Comparison of ENCODE assay signal across 14 cellular contexts in the genomic region with DNA sequence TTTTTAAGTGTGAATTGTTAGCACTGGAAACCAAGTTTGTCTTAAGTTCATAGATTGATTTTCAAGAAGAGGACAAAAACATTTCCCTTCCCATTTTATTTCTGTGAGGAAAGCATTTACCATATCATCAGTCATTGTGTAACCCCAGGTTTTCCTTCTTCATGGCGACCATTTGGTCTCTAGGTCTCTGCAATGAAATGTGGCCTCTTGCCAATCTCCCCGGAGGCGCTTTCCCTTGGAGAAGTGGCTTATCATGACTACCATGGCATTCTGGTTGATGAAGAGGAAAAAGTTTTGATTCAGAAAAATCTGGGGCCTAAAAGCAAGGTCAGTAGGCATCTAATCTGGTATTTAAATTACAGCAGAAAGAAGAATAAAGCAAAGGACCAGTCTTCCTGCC.
"Had no signal": no experiment of that assay in that cellular context is flagged by ENCODE, and none has a peak within 500 bp of the region (broad histone marks: within the 10 kb centered on the region; RNA-seq: fewer than 3 reads in every experiment).

No MANE protein-coding gene starts in this region.

- H3K27me3 Mint-ChIP-seq: activated CD4-positive, alpha-beta memory T cell treated with anti-CD3 and anti-CD28 coated beads, Interleukin-2, amount 10 ng/mL, durations not matched to agents 7 days and 5 days; activated naive CD8-positive, alpha-beta T cell treated with anti-CD3 and anti-CD28 coated beads, Interleukin-2, amount 10 ng/mL, durations not matched to agents 7 days and 5 days had no signal

- H3K9me3 Mint-ChIP-seq: activated CD4-positive, alpha-beta memory T cell treated with anti-CD3 and anti-CD28 coated beads, Interleukin-2, amount 10 ng/mL, durations not matched to agents 7 days and 5 days; activated naive CD8-positive, alpha-beta T cell treated with anti-CD3 and anti-CD28 coated beads, Interleukin-2, amount 10 ng/mL, durations not matched to agents 7 days and 5 days had no signal

- H3K9me3 ChIP-seq: colonic mucosa, gastrocnemius medialis, tibial artery, uterus had no signal

- H3K4me1 ChIP-seq: colonic mucosa, uterus had no signal

- H3K36me3 ChIP-seq: uterus had no signal

- DNase-seq: activated CD4-positive, alpha-beta memory T cell treated with anti-CD3 and anti-CD28 coated beads, Interleukin-2, amount 10 ng/mL, durations not matched to agents 7 days and 5 days; activated CD8-positive, alpha-beta memory T cell treated with anti-CD3 and anti-CD28 coated beads, Interleukin-2, amount 50 U/mL, for 48 hours; activated effector memory CD4-positive, alpha-beta T cell treated with Interleukin-2 at 50 U/mL for 16 hours; activated naive CD8-positive, alpha-beta T cell treated with anti-CD3 and anti-CD28 coated beads, Interleukin-2, amount 10 ng/mL, durations not matched to agents 7 days and 5 days; caudate nucleus; colonic mucosa; gastrocnemius medialis; kidney glomerular epithelial cell; right cardiac atrium; small intestine; T-helper 9 cell; tibial artery; uterus had no signal

- ATAC-seq: gastrocnemius medialis, right cardiac atrium had no signal

- H3K4me3 ChIP-seq: colonic mucosa, gastrocnemius medialis, hepatocyte, tibial artery, uterus had no signal

- H2AFZ ChIP-seq: hepatocyte had no signal

- H3K27ac ChIP-seq: colonic mucosa, gastrocnemius medialis, hepatocyte, tibial artery, uterus had no signal

- H3K27ac Mint-ChIP-seq: activated CD4-positive, alpha-beta memory T cell treated with anti-CD3 and anti-CD28 coated beads, Interleukin-2, amount 10 ng/mL, durations not matched to agents 7 days and 5 days; activated naive CD8-positive, alpha-beta T cell treated with anti-CD3 and anti-CD28 coated beads, Interleukin-2, amount 10 ng/mL, durations not matched to agents 7 days and 5 days had no signal

- H3K4me3 Mint-ChIP-seq: activated CD4-positive, alpha-beta memory T cell treated with anti-CD3 and anti-CD28 coated beads, Interleukin-2, amount 10 ng/mL, durations not matched to agents 7 days and 5 days; activated naive CD8-positive, alpha-beta T cell treated with anti-CD3 and anti-CD28 coated beads, Interleukin-2, amount 10 ng/mL, durations not matched to agents 7 days and 5 days had no signal

- H3K4me1 Mint-ChIP-seq: activated CD4-positive, alpha-beta memory T cell treated with anti-CD3 and anti-CD28 coated beads, Interleukin-2, amount 10 ng/mL, durations not matched to agents 7 days and 5 days; activated naive CD8-positive, alpha-beta T cell treated with anti-CD3 and anti-CD28 coated beads, Interleukin-2, amount 10 ng/mL, durations not matched to agents 7 days and 5 days had no signal

- H3K4me2 ChIP-seq: hepatocyte had no signal
